In the genomic region with DNA sequence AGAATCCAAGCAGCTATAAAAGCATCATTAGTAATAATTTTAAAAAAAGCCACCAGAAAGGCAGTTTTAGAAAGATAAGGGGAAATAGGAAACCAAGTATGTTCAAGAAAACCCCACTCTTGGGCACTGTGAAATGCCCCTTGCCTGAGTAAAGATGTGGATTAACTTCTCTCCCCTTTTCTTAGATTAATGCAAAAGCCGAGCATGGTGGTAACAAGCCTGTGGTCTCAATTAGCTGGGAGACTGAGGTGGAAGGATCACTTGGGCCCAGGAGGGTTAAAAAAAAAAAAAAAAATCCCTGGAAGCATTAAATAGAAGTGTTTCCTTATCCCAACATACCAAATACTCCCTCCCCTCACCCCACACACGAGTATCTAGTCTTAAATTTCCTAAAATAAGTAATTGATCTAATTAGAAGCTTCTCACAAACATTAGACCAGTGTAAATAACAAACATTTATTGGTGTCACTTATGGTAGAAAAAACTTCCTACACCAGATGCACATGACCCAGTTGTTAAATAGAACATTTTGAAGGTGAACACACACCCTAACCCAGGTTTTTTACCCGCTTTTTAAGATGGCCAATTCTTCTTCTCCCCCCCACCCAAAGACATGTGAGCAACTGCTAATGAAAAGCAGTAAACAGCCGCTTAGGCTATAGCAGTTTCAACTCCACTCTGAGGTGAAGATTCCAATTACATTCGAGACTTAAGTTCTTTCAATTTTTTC, we compare ENCODE assay signal across 11 cellular contexts. TPM values are rescaled to one million over a fixed set of nuclear protein-coding genes. Genes with fewer than 3 reads are reported as not detected.
DNase-seq lines count a peak whose midpoint lies in the region; ATAC-seq and TF ChIP-seq lines count a peak whose summit lies in the region.
"Had no signal": no experiment of that assay in that cellular context is flagged by ENCODE, and none has a peak within 500 bp of the region (broad histone marks: within the 10 kb centered on the region; RNA-seq: fewer than 3 reads in every experiment).

No MANE protein-coding gene starts in this region.

- H3K36me3 Mint-ChIP-seq in effector memory CD8-positive, alpha-beta T cell (ENCODE audit: insufficient read depth), result peaks cover 87% of the 10 kb centered on the region

- H3K27ac ChIP-seq in PC-9 (peak overlapping the region; percentile 7), psoas muscle (no peak overlapping the region)

- H3K4me2 ChIP-seq in PC-9, result peak overlapping the region; percentile 95

- peaks cover 76% of the 10 kb centered on the region for H3F3A ChIP-seq in PC-9 (ENCODE audit: insufficient read depth, low read depth)

- POLR2A ChIA-PET in PC-9 (lab: Charles Lee; ENCODE audit: unreplicated experiment), result no interaction called here

- no peaks in the 10 kb centered on the region for H3K27me3 ChIP-seq in PC-9 (ENCODE audit: insufficient read depth, low read depth)
- H3K27me3 ChIP-seq in psoas muscle (ENCODE audit: insufficient read depth in 3 of 3, low read length in 2 of 3), result no peaks in the 10 kb centered on the region

- no peak overlapping the region for H2AFZ ChIP-seq in PC-9

- 41 to 55% (median 47%) methylated on average over 5 of the region's 5 CpGs for whole genome bisulfite sequencing in psoas muscle, 3 donors

- H3K4me3 Mint-ChIP-seq in effector memory CD8-positive, alpha-beta T cell, result peak overlapping the region; percentile 15 to 64

- H3K9me2 ChIP-seq in PC-9 (ENCODE audit: insufficient read depth), result no peaks in the 10 kb centered on the region

- H3K27me3 Mint-ChIP-seq in effector memory CD8-positive, alpha-beta T cell, result no peaks in the 10 kb centered on the region

- no TSS peak for BruUV-seq in PC-9 (replicated peaks; lab: Mats Ljungman, UMichigan)

- H3K4me3 ChIP-seq in PC-9 (peak overlapping the region; percentile 92; the same call in 1 of the 2 replicates), psoas muscle (peak overlapping the region; percentile 95)

- ATAC-seq in effector memory CD8-positive, alpha-beta T cell (replicated peaks), result no peak
- ATAC-seq in psoas muscle, result no peak

- peaks cover 58% of the 10 kb centered on the region for H3K79me2 ChIP-seq in PC-9 (ENCODE audit: low read depth)

- H3K4me1 Mint-ChIP-seq in effector memory CD8-positive, alpha-beta T cell (ENCODE audit: low read depth in 2 of 2), result peaks cover 38 to 45% of the 10 kb centered on the region in 2 donors

- no peak for TF ChIP-seq CTCF in PC-9 (conservative IDR thresholded peaks at IDR 0.05)
- TF ChIP-seq CTCF in psoas muscle (IDR thresholded peaks at IDR 0.05), result no peak

- intact Hi-C loops in PC-9 (cut with micrococcal nuclease; ENCODE audit: unreplicated experiment), result no loop called here
- intact Hi-C loops in psoas muscle (cut with DNase I), result no loop called here

- H3K4me1 ChIP-seq in PC-9 (replicated peaks; ENCODE audit: insufficient read depth) (peaks cover 36% of the 10 kb centered on the region), psoas muscle (peaks cover 56% of the 10 kb centered on the region)

- CTCF ChIA-PET in PC-9 (lab: Charles Lee), result no interaction called here

- H3K9me3 Mint-ChIP-seq in effector memory CD8-positive, alpha-beta T cell, result no peaks in the 10 kb centered on the region

- H3K9me3 ChIP-seq in PC-9 (ENCODE audit: insufficient read depth, low read depth) (no peaks in the 10 kb centered on the region), psoas muscle (no peaks in the 10 kb centered on the region)

- H4K20me1 ChIP-seq in PC-9 (ENCODE audit: insufficient read depth), result peaks cover 64% of the 10 kb centered on the region

- H3K27ac Mint-ChIP-seq in effector memory CD8-positive, alpha-beta T cell, result peak overlapping the region; percentile 24 to 77

- DNase-seq in DMS53 (lab: John Stamatoyannopoulos, UW) (peak; percentile 23), DMS53 treated with DMSO at 0.1 percent for 48 hours (lab: John Stamatoyannopoulos, UW; ENCODE audit: unreplicated experiment) (no peak), PC-9 (no peak), psoas muscle (no peak), kidney tubule cell (ENCODE audit: low spot score) (no peak), retina (no peak)
- no peak for DNase-seq in effector memory CD8-positive, alpha-beta T cell
- DNase-seq in stimulated activated CD4-positive, alpha-beta T cell treated with anti-CD3 and anti-CD28 coated beads, Interleukin-4, amount 100 ng/mL, for 24 hours, result no peak
- DNase-seq: 8988T; NCI-H774; stimulated activated CD4-positive, alpha-beta T cell treated with anti-CD3 and anti-CD28 coated beads, Interleukin-1b, Interleukin-23, amount 100 ng/mL, for 48 hours had no signal

- H3K36me3 ChIP-seq in PC-9 (ENCODE audit: low read depth) (peaks cover 53% of the 10 kb centered on the region), psoas muscle (ENCODE audit: insufficient read depth in 1 of 2, low read depth in 1 of 2) (peaks cover 8 to 85% of the 10 kb centered on the region in 2 donors)

RNA-seq across cellular contexts. Expression of a gene that starts 5.2 kb away (rescaled TPM):
- total RNA-seq in PC-9 (2021), result 185 and 235 TPM in 2 replicates
- total RNA-seq in psoas muscle, result 100 to 1,000 TPM in 1 of 4 donors, 10 to 100 TPM in 3; 53.2 to 160 (median 84.6) TPM
- polyA plus RNA-seq in psoas muscle, result 100 to 1,000 TPM in 1 of 3 donors, 10 to 100 TPM in 2; 76.7 to 179 (median 94.3) TPM

RNA-seq across cellular contexts. Expression of a gene that starts 25.7 kb away (rescaled TPM):
- 58.2 and 70.3 TPM in 2 replicates for total RNA-seq in PC-9 (2021)
- total RNA-seq in psoas muscle, result 10 to 100 TPM; 33.0 to 49.3 (median 43.1) TPM
- polyA plus RNA-seq in psoas muscle, result 10 to 100 TPM in 2 of 3 donors, 1 to 10 TPM in 1; 9.7 to 26.3 (median 10.5) TPM

RNA-seq across cellular contexts. Expression of a gene that starts 35.6 kb away (rescaled TPM):
- 28.9 and 29.7 TPM in 2 replicates for total RNA-seq in PC-9 (2021)
- total RNA-seq in psoas muscle, result 10 to 100 TPM in 2 of 4 donors, 1 to 10 TPM in 2; 8.8 to 12.5 (median 9.7) TPM
- polyA plus RNA-seq in psoas muscle, result 10 to 100 TPM; 15.4 to 34.5 (median 19.9) TPM

RNA-seq across cellular contexts. Expression of a gene that starts 46.4 kb away (rescaled TPM):
- total RNA-seq in PC-9 (2021), result 34.6 and 49.6 TPM in 2 replicates
- total RNA-seq in psoas muscle, result 10 to 100 TPM; 51.4 to 91.6 (median 66.6) TPM
- 10 to 100 TPM; 29.9 to 66.8 (median 47.3) TPM for polyA plus RNA-seq in psoas muscle
